In genomic region chr11:117205211-117205818, GRCh38 we compare ENCODE assay signal across 1 cellular context.
TF ChIP-seq lines count a peak whose summit lies in the region.

No MANE protein-coding gene starts in this region.

TF ChIP-seq in H1, 55 proteins besides CTCF, POLR2A, EP300 and RAD21:
- peak; percentile 67 for TF ChIP-seq POLR2AphosphoS5 (IDR thresholded peaks at IDR 0.05; ENCODE audit: low read depth, low read length)
- no peak for TF ChIP-seq KDM4A (IDR thresholded peaks at IDR 0.05; ENCODE audit: low read depth, low read length, severe bottlenecking)
- no peak for TF ChIP-seq ZNF274 (IDR thresholded peaks at IDR 0.05; ENCODE audit: borderline replicate concordance, extremely low read depth, low read length)
- no peak for TF ChIP-seq SIX5 (IDR thresholded peaks at IDR 0.05; ENCODE audit: low read depth, low read length)
